19 cellular contexts compared by ENCODE assay signal in genomic region chr17:65542595-65542994, GRCh38.
"Had no signal": no experiment of that assay in that cellular context is flagged by ENCODE, and none has a peak within 500 bp of the region (broad histone marks: within the 10 kb centered on the region; RNA-seq: fewer than 3 reads in every experiment).

No MANE protein-coding gene starts in this region.

- H3K27ac Mint-ChIP-seq: activated naive CD4-positive, alpha-beta T cell treated with anti-CD3 and anti-CD28 coated beads, Interleukin-2, amount 50 U/mL, for 72 hours; activated T-cell treated with anti-CD3 and anti-CD28 coated beads, Interleukin-2, amount 50 U/mL, for 72 hours; dendritic cell treated with granulocyte-macrophage colony-stimulating factor and Interleukin-4, amounts not matched to agents 40 ng/mL and 50 ng/mL, for 4 days; immature natural killer cell; naive thymus-derived CD8-positive, alpha-beta T cell; stimulated activated memory B cell treated with anti-CD40 and anti-IgM and Interleukin-4, amounts not matched to agents 10 μg/mL and 1 μg/mL and 100 μg/mL, for 72 hours had no signal

- H3K27me3 Mint-ChIP-seq: naive thymus-derived CD8-positive, alpha-beta T cell; stimulated activated memory B cell treated with anti-CD40 and anti-IgM and Interleukin-4, amounts not matched to agents 10 μg/mL and 1 μg/mL and 100 μg/mL, for 72 hours had no signal

- DNase-seq: activated CD4-positive, alpha-beta T cell treated with anti-CD3 and anti-CD28 coated beads, Interleukin-2, amount 50 U/mL, for 1 hour; activated CD4-positive, CD25-positive, alpha-beta regulatory T cell treated with anti-CD3 and anti-CD28 coated beads, Interleukin-2, amount 50 U/mL, for 72 hours; activated effector memory CD4-positive, alpha-beta T cell treated with anti-CD3 and anti-CD28 coated beads, Interleukin-2, amount 50 U/mL, for 16 hours; activated T-cell treated with anti-CD3 and anti-CD28 coated beads, Interleukin-2, amount 50 U/mL, for 72 hours; effector CD8-positive, alpha-beta T cell; immature natural killer cell; kidney glomerular epithelial cell; mesenchymal stem cell; naive thymus-derived CD8-positive, alpha-beta T cell; ovary; sigmoid colon; stimulated activated CD4-positive, alpha-beta T cell treated with anti-CD3 and anti-CD28 coated beads, Interleukin-4, amount 100 ng/mL, for 4 hours; T-helper 2 cell; testis; upper lobe of right lung had no signal

- H3K9me3 Mint-ChIP-seq: activated naive CD4-positive, alpha-beta T cell treated with anti-CD3 and anti-CD28 coated beads, Interleukin-2, amount 50 U/mL, for 72 hours; activated T-cell treated with anti-CD3 and anti-CD28 coated beads, Interleukin-2, amount 50 U/mL, for 72 hours; dendritic cell treated with granulocyte-macrophage colony-stimulating factor and Interleukin-4, amounts not matched to agents 40 ng/mL and 50 ng/mL, for 4 days; immature natural killer cell; naive thymus-derived CD8-positive, alpha-beta T cell; stimulated activated memory B cell treated with anti-CD40 and anti-IgM and Interleukin-4, amounts not matched to agents 10 μg/mL and 1 μg/mL and 100 μg/mL, for 72 hours had no signal

- H3K4me1 Mint-ChIP-seq: immature natural killer cell; stimulated activated memory B cell treated with anti-CD40 and anti-IgM and Interleukin-4, amounts not matched to agents 10 μg/mL and 1 μg/mL and 100 μg/mL, for 72 hours had no signal

- ATAC-seq: activated naive CD4-positive, alpha-beta T cell treated with anti-CD3 and anti-CD28 coated beads, Interleukin-2, amount 50 U/mL, for 72 hours; activated T-cell treated with anti-CD3 and anti-CD28 coated beads, Interleukin-2, amount 50 U/mL, for 72 hours; naive thymus-derived CD8-positive, alpha-beta T cell; stimulated activated memory B cell treated with anti-CD40 and anti-IgM and Interleukin-4, amounts not matched to agents 10 μg/mL and 1 μg/mL and 100 μg/mL, for 72 hours; upper lobe of right lung had no signal

- H3K36me3 ChIP-seq: ovary had no signal

- H3K4me1 ChIP-seq: testis had no signal

- H3K4me3 Mint-ChIP-seq: activated T-cell treated with anti-CD3 and anti-CD28 coated beads, Interleukin-2, amount 50 U/mL, for 72 hours; dendritic cell treated with granulocyte-macrophage colony-stimulating factor and Interleukin-4, amounts not matched to agents 40 ng/mL and 50 ng/mL, for 4 days; immature natural killer cell; naive thymus-derived CD8-positive, alpha-beta T cell; stimulated activated memory B cell treated with anti-CD40 and anti-IgM and Interleukin-4, amounts not matched to agents 10 μg/mL and 1 μg/mL and 100 μg/mL, for 72 hours had no signal

- H3K4me3 ChIP-seq: ovary, sigmoid colon, testis, upper lobe of right lung had no signal

- H3K27ac ChIP-seq: ovary, sigmoid colon, testis, upper lobe of right lung, VCaP had no signal

- H3K9me3 ChIP-seq: ovary, sigmoid colon, testis, upper lobe of right lung had no signal

- H3K27me3 ChIP-seq: ovary, sigmoid colon, testis, upper lobe of right lung had no signal
